ENCODE assay signal across 18 cellular contexts in the genomic region with DNA sequence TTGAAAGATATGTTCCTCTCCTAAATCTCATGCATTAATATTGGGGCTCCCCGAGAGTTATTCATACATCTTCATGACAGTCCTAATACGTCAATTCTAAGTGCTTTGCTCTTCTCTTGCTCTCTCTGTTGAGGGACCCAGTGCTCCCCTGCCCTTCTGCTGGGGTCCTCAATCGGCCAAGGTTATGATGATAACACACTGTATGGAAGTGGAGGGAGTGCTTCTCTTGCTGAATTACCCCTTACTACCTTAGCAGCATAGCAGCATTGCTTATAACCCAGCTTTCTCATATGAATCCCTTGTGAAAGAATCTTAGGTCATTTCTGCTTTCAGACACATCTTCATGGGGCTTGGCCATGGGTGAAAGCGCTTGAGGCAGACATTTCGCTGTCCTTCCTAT. TPM values are rescaled to one million over a fixed set of nuclear protein-coding genes. Genes with fewer than 3 reads are reported as not detected.
DNase-seq lines count a peak whose midpoint lies in the region; ATAC-seq, FAIRE-seq and TF ChIP-seq lines count a peak whose summit lies in the region.
"Had no signal": no experiment of that assay in that cellular context is flagged by ENCODE, and none has a peak within 500 bp of the region (broad histone marks: within the 10 kb centered on the region; RNA-seq: fewer than 3 reads in every experiment).

No MANE protein-coding gene starts in this region.

- H3K9me3 Mint-ChIP-seq in Calu3 (ENCODE audit: low read depth, unreplicated experiment) = no peaks in the 10 kb centered on the region
- H3K9me3 Mint-ChIP-seq: CD4-positive, CD25-positive, alpha-beta regulatory T cell; CD8-positive, alpha-beta memory T cell; GM23338 had no signal

- BruUV-seq in Calu3 (replicated peaks; lab: Mats Ljungman, UMichigan) = no TSS peak

- no peak overlapping the region for H3K4me2 ChIP-seq in keratinocyte (ENCODE audit: control insufficient read depth, extremely low read depth, insufficient read depth, low read depth, low read length)
- H3K4me2 ChIP-seq: GM23338 had no signal

- WGBS in aorta, 2 donors = 80 to 87% methylated on average over 5 of the region's 5 CpGs

- CTCF ChIA-PET in Calu3 (lab: Charles Lee) = no interaction called here

- H3K27me3 Mint-ChIP-seq in Calu3 (ENCODE audit: unreplicated experiment) = no peaks in the 10 kb centered on the region

- peaks cover 6% of the 10 kb centered on the region for H3K4me1 Mint-ChIP-seq in Calu3 (ENCODE audit: low read depth, unreplicated experiment)
- H3K4me1 Mint-ChIP-seq: CD4-positive, CD25-positive, alpha-beta regulatory T cell; CD8-positive, alpha-beta memory T cell; GM23338 had no signal

- no peaks in the 10 kb centered on the region for H4K20me1 ChIP-seq in keratinocyte (ENCODE audit: control insufficient read depth, extremely low read depth, insufficient read depth, low read length)

- peak; percentile 57 for ATAC-seq in aorta (ENCODE audit: low FRiP score)
- ATAC-seq: GM23338 had no signal

- H3K4me1 ChIP-seq in keratinocyte (ENCODE audit: control insufficient read depth, extremely low read depth, insufficient read depth, low read length) (peaks cover 3% of the 10 kb centered on the region), aorta (ENCODE audit: control insufficient read depth in 1 of 2, insufficient read depth in 2 of 2, low read length in 2 of 2) (peaks cover 0 to 2% of the 10 kb centered on the region in 2 donors)
- H3K4me1 ChIP-seq: BE2C had no signal

- H3K36me3 Mint-ChIP-seq in Calu3 (ENCODE audit: insufficient read depth, unreplicated experiment) = peaks cover 13% of the 10 kb centered on the region

- no peak overlapping the region for H2AFZ ChIP-seq in keratinocyte (ENCODE audit: control insufficient read depth, low read length)
- H2AFZ ChIP-seq: GM23338 had no signal

- dilution Hi-C loops in keratinocyte (cut with MboI; ENCODE audit: extremely low pct_ligation_motif_present, low sequenced_read_pairs) = no loop called here

- H3K27ac ChIP-seq in keratinocyte (ENCODE audit: control insufficient read depth, insufficient read depth, low read length) (no peak overlapping the region), aorta (ENCODE audit: low read depth in 1 of 2, low read length in 2 of 2) (peak overlapping the region in 1 of 2 donors; percentile 28)

- no peaks in the 10 kb centered on the region for H3K27me3 ChIP-seq in keratinocyte (ENCODE audit: control insufficient read depth, extremely low read depth, insufficient read depth, low read length)
- H3K27me3 ChIP-seq in aorta (ENCODE audit: control insufficient read depth in 1 of 2, insufficient read depth in 2 of 2, low read length in 1 of 2) = no peaks in the 10 kb centered on the region
- H3K27me3 ChIP-seq: BE2C had no signal

- no peak overlapping the region for H3K4me3 Mint-ChIP-seq in Calu3 (ENCODE audit: low read depth, unreplicated experiment)
- H3K4me3 Mint-ChIP-seq: CD4-positive, CD25-positive, alpha-beta regulatory T cell; CD8-positive, alpha-beta memory T cell; GM23338 had no signal

- H3K9me3 ChIP-seq in keratinocyte (ENCODE audit: control insufficient read depth, low read depth, low read length) (no peaks in the 10 kb centered on the region), aorta (ENCODE audit: control insufficient read depth, low read length) (no peaks in the 10 kb centered on the region)
- H3K9me3 ChIP-seq: BE2C had no signal

- no peaks in the 10 kb centered on the region for H3K36me3 ChIP-seq in keratinocyte (ENCODE audit: control insufficient read depth in 2 of 2, extremely low read depth in 1 of 2, insufficient read depth in 2 of 2, low read length in 2 of 2)
- H3K36me3 ChIP-seq in aorta (ENCODE audit: control insufficient read depth in 1 of 2, insufficient read depth in 2 of 2, low read length in 1 of 2) = no peaks in the 10 kb centered on the region
- H3K36me3 ChIP-seq: BE2C had no signal

- H3K9ac ChIP-seq in keratinocyte (ENCODE audit: control insufficient read depth, extremely low read depth, insufficient read depth, low read length) = no peak overlapping the region

- H3K4me3 ChIP-seq in keratinocyte (ENCODE audit: control insufficient read depth in 2 of 3, extremely low read depth in 1 of 3, insufficient read depth in 2 of 3, low read depth in 1 of 3, low read length in 3 of 3) (no peak overlapping the region), aorta (ENCODE audit: low read length in 2 of 2) (no peak overlapping the region)
- H3K4me3 ChIP-seq: GM23338 had no signal

- DNase-seq in Calu3 (no peak), HTR-8/SVneo (ENCODE audit: insufficient read length, low spot score) (no peak), keratinocyte (ENCODE audit: low read depth, low spot score) (no peak), aorta (no peak), kidney glomerular epithelial cell (lab: John Stamatoyannopoulos, UW) (no peak), AG08396 (ENCODE audit: low spot score) (no peak)
- DNase-seq: BE2C; C1 segment of cervical spinal cord; CD4-positive, CD25-positive, alpha-beta regulatory T cell; CD8-positive, alpha-beta memory T cell; COR-L47; HCEC 1CT had no signal

- FAIRE-seq in HTR-8/SVneo (lab: Jason Lieb, UNC) = peak; percentile 54
- FAIRE-seq in keratinocyte (lab: Jason Lieb, UNC) = peak; percentile 52
- FAIRE-seq: D721Med, G401.6, GM12891, GM19239, H54 had no signal

- peak overlapping the region; percentile 1 for H3K27ac Mint-ChIP-seq in Calu3 (ENCODE audit: unreplicated experiment)
- H3K27ac Mint-ChIP-seq: CD4-positive, CD25-positive, alpha-beta regulatory T cell; CD8-positive, alpha-beta memory T cell; GM23338 had no signal

- H3K79me2 ChIP-seq in keratinocyte (ENCODE audit: control insufficient read depth, insufficient read depth, low read length) = no peaks in the 10 kb centered on the region

- no peaks in the 10 kb centered on the region for H3K9me1 ChIP-seq in keratinocyte (ENCODE audit: control insufficient read depth, extremely low read depth, insufficient read depth, low read length)

- intact Hi-C loops in Calu3 (cut with micrococcal nuclease; ENCODE audit: unreplicated experiment) (no loop called here), aorta (cut with DNase I) (no loop called here)

- TF ChIP-seq CTCF in Calu3 (IDR thresholded peaks at IDR 0.05; ENCODE audit: unreplicated experiment) (no peak), keratinocyte (optimal IDR thresholded peaks at IDR 0.05 in 1 of 3, IDR thresholded peaks at IDR 0.05 in 1 of 3, conservative IDR thresholded peaks at IDR 0.05 in 1 of 3; ENCODE audit: extremely low read depth in 1 of 3, insufficient read depth in 2 of 3, low read length in 3 of 3) (no peak)

RNA-seq across cellular contexts. Expression of a gene that starts 43.2 kb away (rescaled TPM):
- total RNA-seq in Calu3 (2022) (375 and 411 TPM in 2 replicates), aorta (100 to 1,000 TPM; 119 to 145 TPM)
- polyA plus RNA-seq in keratinocyte (86.3 to 146 TPM (median 91.4 TPM) in 3 replicates), aorta (10 to 100 TPM; 40.1 to 86.1 TPM)
- polyA plus RNA-seq in keratinocyte (2011; ENCODE audit: low read depth) = 479 TPM
- 72.8 and 128 TPM in 2 replicates for polyA plus RNA-seq in keratinocyte (2011; cell fraction: cytosol; rRNA removed)
- 116 and 145 TPM in 2 replicates for polyA plus RNA-seq in keratinocyte (2011; cell fraction: nucleus; rRNA removed)
- polyA plus RNA-seq in keratinocyte (2012; ENCODE audit: low replicate concordance) = 91.5 and 118 TPM in 2 replicates
- polyA minus RNA-seq in keratinocyte = 62.2 to 130 TPM (median 99.4 TPM) in 3 replicates
- 89.4 TPM for polyA minus RNA-seq in keratinocyte (2011; cell fraction: cytosol; rRNA and poly(A)+ RNA removed)
- polyA minus RNA-seq in keratinocyte (2011; cell fraction: nucleus; rRNA and poly(A)+ RNA removed) = 97.4 and 160 TPM in 2 replicates

RNA-seq across cellular contexts. Expression of a gene that starts 51.0 kb away (rescaled TPM):
- 2.0 and 2.7 TPM in 2 replicates for total RNA-seq in Calu3 (2022)
- polyA plus RNA-seq in keratinocyte = 3.0 to 4.3 TPM (median 3.1 TPM) in 3 replicates
- 0.45 TPM for polyA plus RNA-seq in keratinocyte (2011; ENCODE audit: low read depth)
- polyA plus RNA-seq in keratinocyte (2011; cell fraction: cytosol; rRNA removed) = 2.6 and 5.5 TPM in 2 replicates
- 2.1 and 3.5 TPM in 2 replicates for polyA plus RNA-seq in keratinocyte (2011; cell fraction: nucleus; rRNA removed)
- 1.7 and 7.5 TPM in 2 replicates for polyA plus RNA-seq in keratinocyte (2012; ENCODE audit: low replicate concordance)
- polyA minus RNA-seq in keratinocyte = 1.1 to 1.7 TPM in 2 of 3 replicates, not detected in the other
- not detected for polyA minus RNA-seq in keratinocyte (2011; cell fraction: cytosol; rRNA and poly(A)+ RNA removed)
- 1.2 and 2.7 TPM in 2 replicates for polyA minus RNA-seq in keratinocyte (2011; cell fraction: nucleus; rRNA and poly(A)+ RNA removed)
- total RNA-seq in aorta = 1 to 10 TPM in 1 of 2 donors, under 1 TPM in 1; 0.81 to 1.6 TPM
- 1 to 10 TPM in 1 of 2 donors, under 1 TPM in 1; 0.54 to 1.4 TPM for polyA plus RNA-seq in aorta
- total RNA-seq: CD4-positive, CD25-positive, alpha-beta regulatory T cell; CD8-positive, alpha-beta memory T cell had no signal
- polyA plus RNA-seq: CD4-positive, CD25-positive, alpha-beta regulatory T cell; CD8-positive, alpha-beta memory T cell had no signal
